10 cellular contexts compared by ENCODE assay signal in the genomic region with DNA sequence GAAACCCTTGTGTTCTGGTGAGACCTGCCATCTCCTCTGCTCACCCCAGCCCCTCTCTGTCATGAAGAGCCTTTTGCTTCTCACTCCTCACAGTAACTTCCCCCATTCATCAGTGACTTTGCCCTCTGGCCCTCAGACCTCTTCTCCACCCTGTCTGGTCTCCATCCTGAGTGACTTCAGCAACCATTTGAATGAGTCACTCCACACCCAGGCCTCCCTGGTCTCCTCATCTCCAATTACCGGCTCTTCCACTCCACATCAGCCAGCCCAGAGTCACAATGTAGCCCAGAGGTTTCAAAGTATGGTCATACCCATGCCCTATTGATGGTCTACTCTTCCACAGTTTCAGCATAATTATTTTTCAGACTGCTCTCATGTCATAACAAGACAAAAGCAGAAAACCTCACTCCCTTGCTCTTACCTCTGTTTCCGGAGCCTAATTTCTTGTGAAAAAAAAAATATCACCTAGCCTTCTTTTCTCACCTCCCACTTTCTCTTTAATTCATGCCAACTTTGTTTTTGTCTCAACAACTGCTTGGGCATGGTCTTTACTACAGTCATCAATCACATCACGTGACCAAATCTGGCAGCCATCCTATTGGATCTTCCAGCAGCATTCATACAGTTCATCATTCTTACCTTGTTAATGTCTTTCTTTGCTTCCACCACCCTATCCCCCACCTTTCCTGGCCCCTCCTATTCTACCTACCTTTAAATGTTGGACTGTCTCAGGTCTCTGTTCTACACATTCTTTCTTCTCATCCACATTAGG. TPM values are rescaled to one million over a fixed set of nuclear protein-coding genes. Genes with fewer than 3 reads are reported as not detected.
DNase-seq lines count a peak whose midpoint lies in the region; TF ChIP-seq lines count a peak whose summit lies in the region.
"Had no signal": no experiment of that assay in that cellular context is flagged by ENCODE, and none has a peak within 500 bp of the region (broad histone marks: within the 10 kb centered on the region; RNA-seq: fewer than 3 reads in every experiment).

No MANE protein-coding gene starts in this region.

- no peaks in the 10 kb centered on the region for H3K79me1 ChIP-seq in neuronal stem cell (ENCODE audit: low read depth, low read length)

- TF ChIP-seq CTCF in lower leg skin (IDR thresholded peaks at IDR 0.05) = no peak

- H3K4me3 ChIP-seq in neuronal stem cell (ENCODE audit: low read length in 2 of 2) = no peak overlapping the region
- H3K4me3 ChIP-seq in lower leg skin (ENCODE audit: low read depth, poor library complexity, severe bottlenecking) = no peak overlapping the region

- H3K4me2 ChIP-seq in neuronal stem cell (ENCODE audit: insufficient read depth, low read length, poor library complexity, severe bottlenecking) = no peak overlapping the region

- H3K27ac ChIP-seq in neuronal stem cell (replicated peaks; ENCODE audit: low read length) = no peak overlapping the region

- H3K9me3 ChIP-seq in neuronal stem cell (replicated peaks in 1 of 2; ENCODE audit: control insufficient read depth in 2 of 2, insufficient read depth in 1 of 2, low read depth in 1 of 2, low read length in 2 of 2) = no peaks in the 10 kb centered on the region

- TF ChIP-seq POLR2A in lower leg skin (IDR thresholded peaks at IDR 0.05) = no peak

- peak overlapping the region; percentile 18 for H3K18ac ChIP-seq in neuronal stem cell (ENCODE audit: low read length)

- H2BK5ac ChIP-seq in neuronal stem cell (ENCODE audit: low read length) = no peak overlapping the region

- intact Hi-C loops in lower leg skin (cut with DNase I; ENCODE audit: low total_unique reads) = no loop called here

- H2BK120ac ChIP-seq in neuronal stem cell (ENCODE audit: low read depth, low read length) = no peak overlapping the region

- DNase-seq in EL (peak; percentile 91), NCI-H226 (peak; percentile 70), dedifferentiated amniotic fluid mesenchymal stem cell (ENCODE audit: extremely low spot score) (peak; percentile 57), neuronal stem cell (ENCODE audit: low spot score) (no peak), COLO668 (lab: John Stamatoyannopoulos, UW; ENCODE audit: unreplicated experiment) (no peak), retina (no peak), lower leg skin (ENCODE audit: low spot score in 2 of 2) (no peak)
- DNase-seq: effector CD8-positive, alpha-beta T cell; NCI-H2081; T-cell had no signal

- no peak overlapping the region for H2BK12ac ChIP-seq in neuronal stem cell (ENCODE audit: low read length)

- H2BK15ac ChIP-seq in neuronal stem cell (ENCODE audit: low read length) = no peak overlapping the region

- no peaks in the 10 kb centered on the region for H3K36me3 ChIP-seq in neuronal stem cell (replicated peaks in 1 of 2; ENCODE audit: control insufficient read depth in 2 of 2, insufficient read depth in 2 of 2, low read length in 2 of 2)

- H4K8ac ChIP-seq in neuronal stem cell (ENCODE audit: low read depth, low read length) = no peak overlapping the region

- H2AK5ac ChIP-seq in neuronal stem cell (ENCODE audit: low read depth, low read length) = no peak overlapping the region

- no peak overlapping the region for H3K4ac ChIP-seq in neuronal stem cell (ENCODE audit: low read length)

- WGBS in neuronal stem cell (ENCODE audit: extremely low coverage in 2 of 2, insufficient read length in 2 of 2, insufficient replicate concordance in 1 of 2), 2 donors = no CpG with 5 or more reads among the region's 3 CpGs
- WGBS in lower leg skin, 2 donors = 80 to 87% methylated on average over 3 of the region's 3 CpGs

- H3K23ac ChIP-seq in neuronal stem cell (ENCODE audit: low read depth, low read length, poor library complexity) = no peak overlapping the region

- no peaks in the 10 kb centered on the region for H3K27me3 ChIP-seq in neuronal stem cell (ENCODE audit: control insufficient read depth in 3 of 3, insufficient read depth in 3 of 3, low read depth in 1 of 3, low read length in 3 of 3)

- H3K14ac ChIP-seq in neuronal stem cell (ENCODE audit: low read length) = peak overlapping the region; percentile 64

- H4K91ac ChIP-seq in neuronal stem cell (ENCODE audit: low read depth, low read length, poor library complexity) = no peak overlapping the region

- no peak overlapping the region for H3K9ac ChIP-seq in neuronal stem cell (ENCODE audit: low read depth, low read length, poor library complexity)

- no peak overlapping the region for H2AFZ ChIP-seq in neuronal stem cell (ENCODE audit: low read length)

- H3K4me1 ChIP-seq in neuronal stem cell (ENCODE audit: control insufficient read depth in 2 of 2, insufficient read depth in 1 of 2, low read depth in 1 of 2, low read length in 2 of 2) = no peaks in the 10 kb centered on the region

RNA-seq across cellular contexts. Expression of gene NEK7, which starts 35.6 kb away (rescaled TPM):
- 8.8 TPM for polyA plus RNA-seq in neuronal stem cell (2013, experiment 1 of 2)
- polyA plus RNA-seq in neuronal stem cell (2013, experiment 2 of 2) = 9.7 TPM
- total RNA-seq in lower leg skin = 10 to 100 TPM; 50.4 to 71.6 (median 57.3) TPM

Comparison
In these comparisons a context has a peak if more than half of its experiments do, and no peak if none do; other contexts are left out.
1. DNase-seq: peak in EL (single experiment), NCI-H226 (single experiment) and dedifferentiated amniotic fluid mesenchymal stem cell (single experiment); none in neuronal stem cell (single experiment), COLO668 (single experiment), retina (single experiment) and lower leg skin (0 of 2).